ENCODE assay signal across 16 cellular contexts in the genomic region with DNA sequence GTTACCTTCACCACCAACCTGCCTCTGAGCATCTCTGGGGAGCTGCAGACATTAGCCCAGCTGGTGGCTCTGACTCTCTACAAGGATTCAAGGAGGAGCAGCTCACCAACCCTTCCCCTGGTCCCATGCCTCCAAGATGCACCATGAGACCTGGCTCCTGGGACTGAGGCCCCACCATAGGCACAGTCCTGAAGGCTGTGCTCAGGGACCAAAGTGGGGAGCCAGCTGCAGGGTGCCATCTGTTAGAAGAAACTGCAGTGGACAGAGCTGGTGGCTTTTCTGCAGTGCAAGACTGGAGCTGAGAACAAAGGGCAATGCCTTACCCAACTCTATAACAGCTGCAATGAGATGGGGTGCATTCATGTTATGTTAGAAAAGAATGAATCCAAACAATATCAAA.
DNase-seq lines count a peak whose midpoint lies in the region; ATAC-seq and TF ChIP-seq lines count a peak whose summit lies in the region.
"Had no signal": no experiment of that assay in that cellular context is flagged by ENCODE, and none has a peak within 500 bp of the region (broad histone marks: within the 10 kb centered on the region; RNA-seq: fewer than 3 reads in every experiment).

No MANE protein-coding gene starts in this region.

- H3K36me3 ChIP-seq in endodermal cell (ENCODE audit: control insufficient read depth, insufficient read depth, low read length) (no peaks in the 10 kb centered on the region), neuronal stem cell (replicated peaks in 1 of 2; ENCODE audit: control insufficient read depth in 2 of 2, insufficient read depth in 2 of 2, low read length in 2 of 2) (no peaks in the 10 kb centered on the region), upper lobe of right lung (no peaks in the 10 kb centered on the region), Peyer's patch (no peaks in the 10 kb centered on the region), upper lobe of left lung (no peaks in the 10 kb centered on the region)
- H3K36me3 ChIP-seq: BLaER1 treated with 17β-estradiol and CSF1 and Interleukin-3, amounts not matched to agents 10 nM and 100 nM had no signal

- H3K27me3 ChIP-seq in endodermal cell (ENCODE audit: control insufficient read depth, insufficient read depth, low read length, poor library complexity, severe bottlenecking), result peaks cover 13% of the 10 kb centered on the region
- H3K27me3 ChIP-seq in neuronal stem cell (ENCODE audit: control insufficient read depth in 3 of 3, insufficient read depth in 3 of 3, low read depth in 1 of 3, low read length in 3 of 3), result no peaks in the 10 kb centered on the region
- no peaks in the 10 kb centered on the region for H3K27me3 ChIP-seq in upper lobe of right lung
- no peaks in the 10 kb centered on the region for H3K27me3 ChIP-seq in Peyer's patch
- H3K27me3 ChIP-seq in upper lobe of left lung, result no peaks in the 10 kb centered on the region
- H3K27me3 ChIP-seq: BLaER1 treated with 17β-estradiol and CSF1 and Interleukin-3, amounts not matched to agents 10 nM and 100 nM had no signal

- no peak for TF ChIP-seq CTCF in VCaP (conservative IDR thresholded peaks at IDR 0.05)
- no peak for TF ChIP-seq CTCF in endodermal cell (conservative IDR thresholded peaks at IDR 0.05)
- TF ChIP-seq CTCF in upper lobe of right lung (IDR thresholded peaks at IDR 0.05), result no peak
- no peak for TF ChIP-seq CTCF in Peyer's patch (IDR thresholded peaks at IDR 0.05)
- TF ChIP-seq CTCF in upper lobe of left lung (IDR thresholded peaks at IDR 0.05), result no peak

- no peak overlapping the region for H2BK12ac ChIP-seq in neuronal stem cell (ENCODE audit: low read length)

- H4K8ac ChIP-seq in neuronal stem cell (ENCODE audit: low read depth, low read length), result peak overlapping the region; percentile 65

- H2AFZ ChIP-seq in neuronal stem cell (ENCODE audit: low read length), result no peak overlapping the region

- TF ChIP-seq EP300 in upper lobe of left lung (IDR thresholded peaks at IDR 0.05), result no peak

- no peak overlapping the region for H3K4me2 ChIP-seq in neuronal stem cell (ENCODE audit: insufficient read depth, low read length, poor library complexity, severe bottlenecking)
- H3K4me2 ChIP-seq: BLaER1 treated with 17β-estradiol and CSF1 and Interleukin-3, amounts not matched to agents 10 nM and 100 nM had no signal

- H3K27me3 Mint-ChIP-seq in endodermal cell (ENCODE audit: insufficient read depth), result peaks cover 11% of the 10 kb centered on the region
- H3K27me3 Mint-ChIP-seq: B cell had no signal

- DNase-seq in endodermal cell (peak; percentile 12), neuronal stem cell (ENCODE audit: low spot score) (no peak), upper lobe of right lung (peak; percentile 16), Peyer's patch (no peak), upper lobe of left lung (no peak)
- DNase-seq: Calu3; CD8-positive, alpha-beta T cell; DMS79 treated with DMSO at 0.1 percent for 48 hours; GF-D8; GOT3; H7; HFFc6 had no signal

- no peak overlapping the region for H3K18ac ChIP-seq in neuronal stem cell (ENCODE audit: low read length)

- H3K27ac ChIP-seq in VCaP (peak overlapping the region; percentile 94; the same call in 1 of the 2 replicates), endodermal cell (ENCODE audit: low read depth, low read length) (no peak overlapping the region), neuronal stem cell (replicated peaks; ENCODE audit: low read length) (no peak overlapping the region), upper lobe of right lung (no peak overlapping the region), Peyer's patch (no peak overlapping the region), upper lobe of left lung (no peak overlapping the region)
- H3K27ac ChIP-seq: BLaER1 treated with 17β-estradiol and CSF1 and Interleukin-3, amounts not matched to agents 10 nM and 100 nM had no signal

- intact Hi-C loops in upper lobe of right lung (cut with DNase I), result no loop called here

- H3K14ac ChIP-seq in neuronal stem cell (ENCODE audit: low read length), result peak overlapping the region; percentile 38

- no peak overlapping the region for H4K91ac ChIP-seq in neuronal stem cell (ENCODE audit: low read depth, low read length, poor library complexity)

- no peak overlapping the region for H2AK5ac ChIP-seq in neuronal stem cell (ENCODE audit: low read depth, low read length)

- H3K9me3 ChIP-seq in endodermal cell (ENCODE audit: control insufficient read depth, low read length) (no peaks in the 10 kb centered on the region), neuronal stem cell (replicated peaks in 1 of 2; ENCODE audit: control insufficient read depth in 2 of 2, insufficient read depth in 1 of 2, low read depth in 1 of 2, low read length in 2 of 2) (no peaks in the 10 kb centered on the region), upper lobe of right lung (no peaks in the 10 kb centered on the region), Peyer's patch (no peaks in the 10 kb centered on the region), upper lobe of left lung (no peaks in the 10 kb centered on the region)
- H3K9me3 ChIP-seq: BLaER1 treated with 17β-estradiol and CSF1 and Interleukin-3, amounts not matched to agents 10 nM and 100 nM had no signal

- no peaks in the 10 kb centered on the region for H3K4me1 ChIP-seq in endodermal cell (ENCODE audit: control insufficient read depth, insufficient read depth, low read length)
- H3K4me1 ChIP-seq in neuronal stem cell (ENCODE audit: control insufficient read depth in 2 of 2, insufficient read depth in 1 of 2, low read depth in 1 of 2, low read length in 2 of 2), result peaks cover 0 to 1% of the 10 kb centered on the region in 2 donors
- no peaks in the 10 kb centered on the region for H3K4me1 ChIP-seq in upper lobe of right lung
- H3K4me1 ChIP-seq in Peyer's patch, result no peaks in the 10 kb centered on the region
- H3K4me1 ChIP-seq in upper lobe of left lung, result no peaks in the 10 kb centered on the region

- H3K27ac Mint-ChIP-seq in endodermal cell, result no peak overlapping the region
- H3K27ac Mint-ChIP-seq: B cell; CD8-positive, alpha-beta T cell; HFFc6 had no signal

- no peaks in the 10 kb centered on the region for H3K79me1 ChIP-seq in neuronal stem cell (ENCODE audit: low read depth, low read length)

- H3K9ac ChIP-seq in endodermal cell (ENCODE audit: extremely low read depth, low read length, poor library complexity, severe bottlenecking) (no peak overlapping the region), neuronal stem cell (ENCODE audit: low read depth, low read length, poor library complexity) (no peak overlapping the region)
- H3K9ac ChIP-seq: BLaER1 treated with 17β-estradiol and CSF1 and Interleukin-3, amounts not matched to agents 10 nM and 100 nM had no signal

- H3K4me3 ChIP-seq in endodermal cell (ENCODE audit: low read length) (no peak overlapping the region), neuronal stem cell (ENCODE audit: low read length in 2 of 2) (no peak overlapping the region), upper lobe of right lung (no peak overlapping the region), Peyer's patch (no peak overlapping the region), upper lobe of left lung (no peak overlapping the region)
- H3K4me3 ChIP-seq: BLaER1 treated with 17β-estradiol and CSF1 and Interleukin-3, amounts not matched to agents 10 nM and 100 nM had no signal

- H3K9me3 Mint-ChIP-seq in endodermal cell, result no peaks in the 10 kb centered on the region
- H3K9me3 Mint-ChIP-seq: CD8-positive, alpha-beta T cell had no signal

- no peak overlapping the region for H2BK120ac ChIP-seq in neuronal stem cell (ENCODE audit: low read depth, low read length)

- peaks cover 2% of the 10 kb centered on the region for H3K4me1 Mint-ChIP-seq in endodermal cell
- H3K4me1 Mint-ChIP-seq: B cell had no signal

- H2BK5ac ChIP-seq in neuronal stem cell (ENCODE audit: low read length), result no peak overlapping the region

- no peak overlapping the region for H3K4ac ChIP-seq in neuronal stem cell (ENCODE audit: low read length)

- ATAC-seq in upper lobe of right lung (no peak), upper lobe of left lung (ENCODE audit: low FRiP score in 2 of 2) (no peak)
- ATAC-seq: CD8-positive, alpha-beta T cell; HCT116 had no signal

- H3K4me3 Mint-ChIP-seq in endodermal cell, result no peak overlapping the region
- H3K4me3 Mint-ChIP-seq: B cell; CD8-positive, alpha-beta T cell; HFFc6 had no signal

- H3K23ac ChIP-seq in neuronal stem cell (ENCODE audit: low read depth, low read length, poor library complexity), result no peak overlapping the region

- no peaks in the 10 kb centered on the region for H3K36me3 Mint-ChIP-seq in endodermal cell (ENCODE audit: low read depth)
- H3K36me3 Mint-ChIP-seq: CD8-positive, alpha-beta T cell had no signal

- H2BK15ac ChIP-seq in neuronal stem cell (ENCODE audit: low read length), result no peak overlapping the region

- TF ChIP-seq POLR2A in Peyer's patch (IDR thresholded peaks at IDR 0.05), result no peak
- no peak for TF ChIP-seq POLR2A in upper lobe of left lung (IDR thresholded peaks at IDR 0.05)

Comparison
In these comparisons a context has a peak if more than half of its experiments do, and no peak if none do; other contexts are left out.
1. DNase-seq: peak in endodermal cell (single experiment) and upper lobe of right lung (single experiment); none in neuronal stem cell (single experiment), Peyer's patch (0 of 3) and upper lobe of left lung (0 of 2).